ENCODE assay signal across 1 cellular context in genomic region chr4:683247-683897, GRCh38.
TF ChIP-seq lines count a peak whose summit lies in the region.

No MANE protein-coding gene starts in this region.

TF ChIP-seq in GM23338, 12 proteins besides CTCF, POLR2A, EP300 and RAD21 (continued from another document):
- TF ChIP-seq ZNF462 (CRISPR knock-in tag; IDR thresholded peaks at IDR 0.05) (no peak), POLR2AphosphoS5 (IDR thresholded peaks at IDR 0.05; ENCODE audit: low read depth) (no peak), CREB1 (CRISPR knock-in tag; IDR thresholded peaks at IDR 0.05; ENCODE audit: low read depth) (no peak), EZH2phosphoT487 (IDR thresholded peaks at IDR 0.05; ENCODE audit: unreplicated experiment) (no peak), ZNF331 (CRISPR knock-in tag; IDR thresholded peaks at IDR 0.05; ENCODE audit: low read depth) (no peak), STAT1 (IDR thresholded peaks at IDR 0.05; ENCODE audit: unreplicated experiment) (no peak), ETS1 (IDR thresholded peaks at IDR 0.05) (no peak), ZNF114 (CRISPR knock-in tag; IDR thresholded peaks at IDR 0.05) (no peak), NANOG (IDR thresholded peaks at IDR 0.05; ENCODE audit: borderline replicate concordance) (no peak), REST (IDR thresholded peaks at IDR 0.05; ENCODE audit: unreplicated experiment) (no peak)
